In the genomic region with DNA sequence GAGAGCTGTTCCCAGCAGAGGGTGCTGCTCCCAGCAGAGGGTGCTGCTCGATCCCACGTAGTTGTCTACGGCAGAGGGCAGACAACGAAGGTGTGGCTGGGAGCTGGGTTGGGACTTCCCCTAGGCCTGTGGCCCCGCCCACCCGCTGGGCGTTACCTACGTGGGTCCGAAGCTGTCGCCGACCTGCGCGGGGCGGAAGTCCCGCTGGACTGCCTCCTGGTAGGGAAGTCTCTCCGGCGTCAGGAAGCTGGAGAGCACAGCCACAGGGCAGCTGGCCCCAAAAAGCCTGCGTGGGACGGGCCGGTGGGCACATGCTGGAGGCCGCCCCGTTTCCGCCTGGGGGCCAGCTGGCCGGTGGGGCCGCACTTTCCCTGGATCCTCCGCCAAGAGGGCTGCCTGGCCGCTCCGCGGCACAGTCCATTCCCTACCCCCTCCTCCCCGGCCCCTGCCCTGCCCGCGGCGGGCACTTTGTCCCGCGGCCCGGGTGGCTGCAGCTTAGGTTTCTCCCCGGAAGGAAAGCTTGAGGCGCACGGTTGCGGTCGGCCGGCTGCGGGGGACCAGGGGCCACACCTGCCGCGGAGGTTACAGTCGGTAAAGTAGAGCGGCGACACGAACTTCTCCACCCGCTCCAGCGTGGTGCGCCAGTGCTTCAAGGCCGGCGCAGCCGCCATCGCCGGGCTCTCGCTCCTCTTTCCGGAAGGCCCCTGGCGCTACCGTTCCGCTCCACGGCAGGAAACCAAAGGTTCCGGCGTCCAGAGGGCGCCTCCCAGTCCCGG, we compare ENCODE assay signal across 1 cellular context.
TF ChIP-seq lines count a peak whose summit lies in the region.

A gene (minus strand): TSS at position 695 of the 776 bp plus-strand sequence. CDS start 24 bp downstream, at position 671.

TF ChIP-seq in HepG2, 621 proteins besides CTCF, POLR2A, EP300 and RAD21 (continued from another document and continues in another):
- TF ChIP-seq MAFK (conservative IDR thresholded peaks at IDR 0.05 in 1 of 2, IDR thresholded peaks at IDR 0.05 in 1 of 2; ENCODE audit: low read length in 2 of 2) (no peak), ZNF737 (CRISPR knock-in tag; IDR thresholded peaks at IDR 0.05; ENCODE audit: borderline replicate concordance) (no peak; the same call in 1 of the 2 replicates), ZNF674 (CRISPR knock-in tag; IDR thresholded peaks at IDR 0.05; ENCODE audit: low read depth) (no peak), ZNF776 (CRISPR knock-in tag; IDR thresholded peaks at IDR 0.05) (peak; percentile 22; the same call in 1 of the 2 replicates), NR2F1 (CRISPR knock-in tag; IDR thresholded peaks at IDR 0.05) (no peak; a peak in 1 of 4 replicates), IRF2 (CRISPR knock-in tag; IDR thresholded peaks at IDR 0.05) (peak; percentile 83), ZNF234 (CRISPR knock-in tag; conservative IDR thresholded peaks at IDR 0.05) (0 out of 2 replicates have a peak, but pooled peaks have one; percentile 52), ZSCAN22 (CRISPR knock-in tag; IDR thresholded peaks at IDR 0.05) (no peak), SPEN (CRISPR knock-in tag; IDR thresholded peaks at IDR 0.05; ENCODE audit: low read depth) (peak; percentile 87), ZNF75D (CRISPR knock-in tag; IDR thresholded peaks at IDR 0.05; ENCODE audit: borderline replicate concordance) (peak; percentile 35; the same call in 1 of the 2 replicates), SAFB2 (CRISPR knock-in tag; IDR thresholded peaks at IDR 0.05; ENCODE audit: borderline replicate concordance, low read depth) (peak; percentile 77), THYN1 (CRISPR knock-in tag; IDR thresholded peaks at IDR 0.05; ENCODE audit: borderline replicate concordance, low read depth) (no peak), ZNF713 (CRISPR knock-in tag; IDR thresholded peaks at IDR 0.05) (peak; percentile 93; the same call in 1 of the 2 replicates), SIX1 (CRISPR knock-in tag; IDR thresholded peaks at IDR 0.05; ENCODE audit: borderline replicate concordance) (peak; percentile 65), ZFYVE20 (CRISPR knock-in tag; IDR thresholded peaks at IDR 0.05; ENCODE audit: borderline replicate concordance, low read depth) (no peak), KDM4B (CRISPR knock-in tag; IDR thresholded peaks at IDR 0.05) (peak; percentile 85), DMAP1 (CRISPR knock-in tag; IDR thresholded peaks at IDR 0.05) (peak; percentile 96), ZNF569 (CRISPR knock-in tag; IDR thresholded peaks at IDR 0.05; ENCODE audit: borderline replicate concordance) (no peak), ZNF556 (CRISPR knock-in tag; IDR thresholded peaks at IDR 0.05; ENCODE audit: borderline replicate concordance) (no peak), ZNF335 (CRISPR knock-in tag; IDR thresholded peaks at IDR 0.05) (peak; percentile 87), TBP (CRISPR knock-in tag; IDR thresholded peaks at IDR 0.05) (no peak), HDAC2 (CRISPR knock-in tag; IDR thresholded peaks at IDR 0.05) (peak; percentile 74), THAP11 (CRISPR knock-in tag; IDR thresholded peaks at IDR 0.05) (peak; percentile 90), ZFP36L1 (CRISPR knock-in tag; IDR thresholded peaks at IDR 0.05) (no peak; the same call in 1 of the 2 replicates), MYNN (CRISPR knock-in tag; IDR thresholded peaks at IDR 0.05; ENCODE audit: low read depth) (no peak), ZFP36 (IDR thresholded peaks at IDR 0.05; ENCODE audit: borderline replicate concordance, low read depth, low read length, partially characterized antibody) (peak; percentile 2), NFKB2 (CRISPR knock-in tag; IDR thresholded peaks at IDR 0.05; ENCODE audit: borderline replicate concordance) (peak; percentile 23; the same call in 1 of the 2 replicates)
- TF ChIP-seq, protein P1, sequence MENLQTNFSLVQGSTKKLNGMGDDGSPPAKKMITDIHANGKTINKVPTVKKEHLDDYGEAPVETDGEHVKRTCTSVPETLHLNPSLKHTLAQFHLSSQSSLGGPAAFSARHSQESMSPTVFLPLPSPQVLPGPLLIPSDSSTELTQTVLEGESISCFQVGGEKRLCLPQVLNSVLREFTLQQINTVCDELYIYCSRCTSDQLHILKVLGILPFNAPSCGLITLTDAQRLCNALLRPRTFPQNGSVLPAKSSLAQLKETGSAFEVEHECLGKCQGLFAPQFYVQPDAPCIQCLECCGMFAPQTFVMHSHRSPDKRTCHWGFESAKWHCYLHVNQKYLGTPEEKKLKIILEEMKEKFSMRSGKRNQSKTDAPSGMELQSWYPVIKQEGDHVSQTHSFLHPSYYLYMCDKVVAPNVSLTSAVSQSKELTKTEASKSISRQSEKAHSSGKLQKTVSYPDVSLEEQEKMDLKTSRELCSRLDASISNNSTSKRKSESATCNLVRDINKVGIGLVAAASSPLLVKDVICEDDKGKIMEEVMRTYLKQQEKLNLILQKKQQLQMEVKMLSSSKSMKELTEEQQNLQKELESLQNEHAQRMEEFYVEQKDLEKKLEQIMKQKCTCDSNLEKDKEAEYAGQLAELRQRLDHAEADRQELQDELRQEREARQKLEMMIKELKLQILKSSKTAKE (CRISPR knock-in tag; IDR thresholded peaks at IDR 0.05; ENCODE audit: borderline replicate concordance) = no peak
- TF ChIP-seq, protein P2, sequence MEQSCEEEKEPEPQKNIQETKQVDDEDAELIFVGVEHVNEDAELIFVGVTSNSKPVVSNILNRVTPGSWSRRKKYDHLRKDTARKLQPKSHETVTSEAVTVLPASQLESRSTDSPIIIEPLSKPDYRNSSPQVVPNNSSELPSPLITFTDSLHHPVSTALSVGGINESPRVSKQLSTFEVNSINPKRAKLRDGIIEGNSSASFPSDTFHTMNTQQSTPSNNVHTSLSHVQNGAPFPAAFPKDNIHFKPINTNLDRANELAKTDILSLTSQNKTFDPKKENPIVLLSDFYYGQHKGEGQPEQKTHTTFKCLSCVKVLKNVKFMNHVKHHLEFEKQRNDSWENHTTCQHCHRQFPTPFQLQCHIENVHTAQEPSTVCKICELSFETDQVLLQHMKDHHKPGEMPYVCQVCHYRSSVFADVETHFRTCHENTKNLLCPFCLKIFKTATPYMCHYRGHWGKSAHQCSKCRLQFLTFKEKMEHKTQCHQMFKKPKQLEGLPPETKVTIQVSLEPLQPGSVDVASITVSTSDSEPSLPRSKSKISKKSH (CRISPR knock-in tag; IDR thresholded peaks at IDR 0.05; ENCODE audit: borderline replicate concordance) = peak; percentile 47
- TF ChIP-seq, protein P3, sequence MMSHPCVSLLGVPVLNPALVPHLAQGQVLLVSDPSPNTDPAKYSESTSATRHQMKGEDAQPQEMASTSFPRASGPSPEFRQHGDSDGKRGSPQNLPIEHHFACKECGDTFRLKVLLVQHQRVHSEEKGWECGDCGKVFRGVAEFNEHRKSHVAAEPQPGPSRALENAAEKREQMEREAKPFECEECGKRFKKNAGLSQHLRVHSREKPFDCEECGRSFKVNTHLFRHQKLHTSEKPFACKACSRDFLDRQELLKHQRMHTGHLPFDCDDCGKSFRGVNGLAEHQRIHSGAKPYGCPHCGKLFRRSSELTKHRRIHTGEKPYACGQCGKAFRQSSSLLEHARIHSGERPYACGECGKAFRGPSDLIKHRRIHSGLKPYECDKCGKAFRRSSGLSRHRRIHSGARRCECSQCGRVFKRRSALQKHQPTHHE (CRISPR knock-in tag; IDR thresholded peaks at IDR 0.05; ENCODE audit: borderline replicate concordance) = 0 out of 2 replicates have a peak, but pooled peaks have one; percentile 31
- TF ChIP-seq, protein P4, sequence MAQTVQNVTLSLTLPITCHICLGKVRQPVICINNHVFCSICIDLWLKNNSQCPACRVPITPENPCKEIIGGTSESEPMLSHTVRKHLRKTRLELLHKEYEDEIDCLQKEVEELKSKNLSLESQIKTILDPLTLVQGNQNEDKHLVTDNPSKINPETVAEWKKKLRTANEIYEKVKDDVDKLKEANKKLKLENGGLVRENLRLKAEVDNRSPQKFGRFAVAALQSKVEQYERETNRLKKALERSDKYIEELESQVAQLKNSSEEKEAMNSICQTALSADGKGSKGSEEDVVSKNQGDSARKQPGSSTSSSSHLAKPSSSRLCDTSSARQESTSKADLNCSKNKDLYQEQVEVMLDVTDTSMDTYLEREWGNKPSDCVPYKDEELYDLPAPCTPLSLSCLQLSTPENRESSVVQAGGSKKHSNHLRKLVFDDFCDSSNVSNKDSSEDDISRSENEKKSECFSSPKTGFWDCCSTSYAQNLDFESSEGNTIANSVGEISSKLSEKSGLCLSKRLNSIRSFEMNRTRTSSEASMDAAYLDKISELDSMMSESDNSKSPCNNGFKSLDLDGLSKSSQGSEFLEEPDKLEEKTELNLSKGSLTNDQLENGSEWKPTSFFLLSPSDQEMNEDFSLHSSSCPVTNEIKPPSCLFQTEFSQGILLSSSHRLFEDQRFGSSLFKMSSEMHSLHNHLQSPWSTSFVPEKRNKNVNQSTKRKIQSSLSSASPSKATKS (CRISPR knock-in tag; IDR thresholded peaks at IDR 0.05) = peak; percentile 84; the same call in 1 of the 2 replicates
- TF ChIP-seq, protein P5, sequence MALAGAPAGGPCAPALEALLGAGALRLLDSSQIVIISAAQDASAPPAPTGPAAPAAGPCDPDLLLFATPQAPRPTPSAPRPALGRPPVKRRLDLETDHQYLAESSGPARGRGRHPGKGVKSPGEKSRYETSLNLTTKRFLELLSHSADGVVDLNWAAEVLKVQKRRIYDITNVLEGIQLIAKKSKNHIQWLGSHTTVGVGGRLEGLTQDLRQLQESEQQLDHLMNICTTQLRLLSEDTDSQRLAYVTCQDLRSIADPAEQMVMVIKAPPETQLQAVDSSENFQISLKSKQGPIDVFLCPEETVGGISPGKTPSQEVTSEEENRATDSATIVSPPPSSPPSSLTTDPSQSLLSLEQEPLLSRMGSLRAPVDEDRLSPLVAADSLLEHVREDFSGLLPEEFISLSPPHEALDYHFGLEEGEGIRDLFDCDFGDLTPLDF (CRISPR knock-in tag; IDR thresholded peaks at IDR 0.05) = no peak; the same call in 1 of the 2 replicates
- TF ChIP-seq, protein P6, sequence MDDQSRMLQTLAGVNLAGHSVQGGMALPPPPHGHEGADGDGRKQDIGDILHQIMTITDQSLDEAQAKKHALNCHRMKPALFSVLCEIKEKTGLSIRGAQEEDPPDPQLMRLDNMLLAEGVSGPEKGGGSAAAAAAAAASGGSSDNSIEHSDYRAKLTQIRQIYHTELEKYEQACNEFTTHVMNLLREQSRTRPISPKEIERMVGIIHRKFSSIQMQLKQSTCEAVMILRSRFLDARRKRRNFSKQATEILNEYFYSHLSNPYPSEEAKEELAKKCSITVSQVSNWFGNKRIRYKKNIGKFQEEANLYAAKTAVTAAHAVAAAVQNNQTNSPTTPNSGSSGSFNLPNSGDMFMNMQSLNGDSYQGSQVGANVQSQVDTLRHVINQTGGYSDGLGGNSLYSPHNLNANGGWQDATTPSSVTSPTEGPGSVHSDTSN (CRISPR knock-in tag; IDR thresholded peaks at IDR 0.05; ENCODE audit: borderline replicate concordance) = no peak; the same call in 1 of the 2 replicates
- TF ChIP-seq, protein P7, sequence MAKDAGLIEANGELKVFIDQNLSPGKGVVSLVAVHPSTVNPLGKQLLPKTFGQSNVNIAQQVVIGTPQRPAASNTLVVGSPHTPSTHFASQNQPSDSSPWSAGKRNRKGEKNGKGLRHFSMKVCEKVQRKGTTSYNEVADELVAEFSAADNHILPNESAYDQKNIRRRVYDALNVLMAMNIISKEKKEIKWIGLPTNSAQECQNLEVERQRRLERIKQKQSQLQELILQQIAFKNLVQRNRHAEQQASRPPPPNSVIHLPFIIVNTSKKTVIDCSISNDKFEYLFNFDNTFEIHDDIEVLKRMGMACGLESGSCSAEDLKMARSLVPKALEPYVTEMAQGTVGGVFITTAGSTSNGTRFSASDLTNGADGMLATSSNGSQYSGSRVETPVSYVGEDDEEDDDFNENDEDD (CRISPR knock-in tag; IDR thresholded peaks at IDR 0.05; ENCODE audit: borderline replicate concordance) = no peak
- TF ChIP-seq, protein P8, sequence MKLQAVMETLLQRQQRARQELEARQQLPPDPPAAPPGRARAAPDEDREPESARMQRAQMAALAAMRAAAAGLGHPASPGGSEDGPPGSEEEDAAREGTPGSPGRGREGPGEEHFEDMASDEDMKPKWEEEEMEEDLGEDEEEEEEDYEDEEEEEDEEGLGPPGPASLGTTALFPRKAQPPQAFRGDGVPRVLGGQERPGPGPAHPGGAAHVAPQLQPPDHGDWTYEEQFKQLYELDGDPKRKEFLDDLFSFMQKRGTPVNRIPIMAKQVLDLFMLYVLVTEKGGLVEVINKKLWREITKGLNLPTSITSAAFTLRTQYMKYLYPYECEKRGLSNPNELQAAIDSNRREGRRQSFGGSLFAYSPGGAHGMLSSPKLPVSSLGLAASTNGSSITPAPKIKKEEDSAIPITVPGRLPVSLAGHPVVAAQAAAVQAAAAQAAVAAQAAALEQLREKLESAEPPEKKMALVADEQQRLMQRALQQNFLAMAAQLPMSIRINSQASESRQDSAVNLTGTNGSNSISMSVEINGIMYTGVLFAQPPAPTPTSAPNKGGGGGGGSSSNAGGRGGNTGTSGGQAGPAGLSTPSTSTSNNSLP (IDR thresholded peaks at IDR 0.05; ENCODE audit: low read depth, low read length) = no peak
- TF ChIP-seq, protein P9, sequence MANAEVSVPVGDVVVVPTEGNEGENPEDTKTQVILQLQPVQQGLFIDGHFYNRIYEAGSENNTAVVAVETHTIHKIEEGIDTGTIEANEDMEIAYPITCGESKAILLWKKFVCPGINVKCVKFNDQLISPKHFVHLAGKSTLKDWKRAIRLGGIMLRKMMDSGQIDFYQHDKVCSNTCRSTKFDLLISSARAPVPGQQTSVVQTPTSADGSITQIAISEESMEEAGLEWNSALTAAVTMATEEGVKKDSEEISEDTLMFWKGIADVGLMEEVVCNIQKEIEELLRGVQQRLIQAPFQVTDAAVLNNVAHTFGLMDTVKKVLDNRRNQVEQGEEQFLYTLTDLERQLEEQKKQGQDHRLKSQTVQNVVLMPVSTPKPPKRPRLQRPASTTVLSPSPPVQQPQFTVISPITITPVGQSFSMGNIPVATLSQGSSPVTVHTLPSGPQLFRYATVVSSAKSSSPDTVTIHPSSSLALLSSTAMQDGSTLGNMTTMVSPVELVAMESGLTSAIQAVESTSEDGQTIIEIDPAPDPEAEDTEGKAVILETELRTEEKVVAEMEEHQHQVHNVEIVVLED (CRISPR knock-in tag; IDR thresholded peaks at IDR 0.05; ENCODE audit: borderline replicate concordance) = peak; percentile 76
- TF ChIP-seq, protein P10, sequence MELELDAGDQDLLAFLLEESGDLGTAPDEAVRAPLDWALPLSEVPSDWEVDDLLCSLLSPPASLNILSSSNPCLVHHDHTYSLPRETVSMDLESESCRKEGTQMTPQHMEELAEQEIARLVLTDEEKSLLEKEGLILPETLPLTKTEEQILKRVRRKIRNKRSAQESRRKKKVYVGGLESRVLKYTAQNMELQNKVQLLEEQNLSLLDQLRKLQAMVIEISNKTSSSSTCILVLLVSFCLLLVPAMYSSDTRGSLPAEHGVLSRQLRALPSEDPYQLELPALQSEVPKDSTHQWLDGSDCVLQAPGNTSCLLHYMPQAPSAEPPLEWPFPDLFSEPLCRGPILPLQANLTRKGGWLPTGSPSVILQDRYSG (CRISPR knock-in tag; IDR thresholded peaks at IDR 0.05) = no peak
- TF ChIP-seq, protein P11, sequence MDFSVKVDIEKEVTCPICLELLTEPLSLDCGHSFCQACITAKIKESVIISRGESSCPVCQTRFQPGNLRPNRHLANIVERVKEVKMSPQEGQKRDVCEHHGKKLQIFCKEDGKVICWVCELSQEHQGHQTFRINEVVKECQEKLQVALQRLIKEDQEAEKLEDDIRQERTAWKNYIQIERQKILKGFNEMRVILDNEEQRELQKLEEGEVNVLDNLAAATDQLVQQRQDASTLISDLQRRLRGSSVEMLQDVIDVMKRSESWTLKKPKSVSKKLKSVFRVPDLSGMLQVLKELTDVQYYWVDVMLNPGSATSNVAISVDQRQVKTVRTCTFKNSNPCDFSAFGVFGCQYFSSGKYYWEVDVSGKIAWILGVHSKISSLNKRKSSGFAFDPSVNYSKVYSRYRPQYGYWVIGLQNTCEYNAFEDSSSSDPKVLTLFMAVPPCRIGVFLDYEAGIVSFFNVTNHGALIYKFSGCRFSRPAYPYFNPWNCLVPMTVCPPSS (IDR thresholded peaks at IDR 0.05) = no peak
- TF ChIP-seq, protein P12, sequence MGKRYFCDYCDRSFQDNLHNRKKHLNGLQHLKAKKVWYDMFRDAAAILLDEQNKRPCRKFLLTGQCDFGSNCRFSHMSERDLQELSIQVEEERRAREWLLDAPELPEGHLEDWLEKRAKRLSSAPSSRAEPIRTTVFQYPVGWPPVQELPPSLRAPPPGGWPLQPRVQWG (CRISPR knock-in tag; IDR thresholded peaks at IDR 0.05; ENCODE audit: borderline replicate concordance, low read depth) = no peak
